3 cellular contexts compared by ENCODE assay signal in genomic region chr11:78694152-78694551, GRCh38.
TF ChIP-seq lines count a peak whose summit lies in the region.

No MANE protein-coding gene starts in this region.

TF ChIP-seq in SK-N-SH treated with all-trans-retinoic acid at 6 μM for 48 hours, 23 proteins besides CTCF, POLR2A, EP300 and RAD21:
- 0 out of 2 replicates have a peak, but pooled peaks have one; percentile 14 for TF ChIP-seq ISL1 (CRISPR knock-in tag; IDR thresholded peaks at IDR 0.05)
- TF ChIP-seq OSR1 (CRISPR knock-in tag; IDR thresholded peaks at IDR 0.05) = no peak
TF ChIP-seq in SK-N-SH treated with all-trans-retinoic acid at 6 μM for 48 hours: peak in this region for 1.

TF ChIP-seq in SK-N-SH, 30 proteins besides CTCF, POLR2A, EP300 and RAD21:
- TF ChIP-seq TAF1 (IDR thresholded peaks at IDR 0.05; ENCODE audit: borderline replicate concordance, low read depth, low read length) (no peak), YY1 (IDR thresholded peaks at IDR 0.05; ENCODE audit: low read depth) (no peak), IRF3 (IDR thresholded peaks at IDR 0.05; ENCODE audit: low read depth, low read length) (no peak), NRF1 (IDR thresholded peaks at IDR 0.05; ENCODE audit: low read depth, low read length) (no peak), USF2 (IDR thresholded peaks at IDR 0.05; ENCODE audit: borderline replicate concordance, low read depth, low read length) (no peak), PBX3 (IDR thresholded peaks at IDR 0.05) (no peak), SIN3A (IDR thresholded peaks at IDR 0.05; ENCODE audit: borderline replicate concordance, low read depth, low read length) (no peak), EZH2phosphoT487 (IDR thresholded peaks at IDR 0.05; ENCODE audit: borderline replicate concordance, low read depth) (no peak)

TF ChIP-seq in IMR-90, 13 proteins besides CTCF, POLR2A, EP300 and RAD21:
- no peak for TF ChIP-seq FOS (IDR thresholded peaks at IDR 0.05; ENCODE audit: low read depth, low read length)
- TF ChIP-seq NFE2L2 (IDR thresholded peaks at IDR 0.05; ENCODE audit: low read depth, low read length) = no peak
- no peak for TF ChIP-seq ELK1 (IDR thresholded peaks at IDR 0.05; ENCODE audit: borderline replicate concordance, low read depth, low read length)
- TF ChIP-seq RFX5 (IDR thresholded peaks at IDR 0.05; ENCODE audit: low read depth, low read length) = no peak
- TF ChIP-seq SMC3 (IDR thresholded peaks at IDR 0.05; ENCODE audit: low read depth, low read length) = no peak
- TF ChIP-seq MAZ (IDR thresholded peaks at IDR 0.05; ENCODE audit: borderline replicate concordance, low read depth, low read length) = no peak
